20 cellular contexts compared by ENCODE assay signal in genomic region chr22:27811778-27812177, GRCh38. TPM values are rescaled to one million over a fixed set of nuclear protein-coding genes. Genes with fewer than 3 reads are reported as not detected.
DNase-seq lines count a peak whose midpoint lies in the region; ATAC-seq and TF ChIP-seq lines count a peak whose summit lies in the region.
"Had no signal": no experiment of that assay in that cellular context is flagged by ENCODE, and none has a peak within 500 bp of the region (broad histone marks: within the 10 kb centered on the region; RNA-seq: fewer than 3 reads in every experiment).

No MANE protein-coding gene starts in this region.

- no peak for TF ChIP-seq POLR2A in spleen (IDR thresholded peaks at IDR 0.05)

- no peaks in the 10 kb centered on the region for H3K9me2 ChIP-seq in SK-N-SH

- H3F3A ChIP-seq in SK-N-SH (replicated peaks; ENCODE audit: insufficient read depth): no peaks in the 10 kb centered on the region

- intact Hi-C loops in spleen (cut with DNase I; ENCODE audit: low total_unique reads): no loop called here

- H3K4me3 ChIP-seq in SK-N-SH (ENCODE audit: low read depth in 2 of 2, low read length in 1 of 2) (no peak overlapping the region), HEK293 (ENCODE audit: low read depth, low read length) (no peak overlapping the region), coronary artery (no peak overlapping the region), stomach smooth muscle (ENCODE audit: low read length in 2 of 2) (no peak overlapping the region), spleen (no peak overlapping the region)
- H3K4me3 ChIP-seq: BLaER1 treated with 17β-estradiol and CSF1 and Interleukin-3, amounts not matched to agents 10 nM and 100 nM; GM12878; GM23248 had no signal

- H3K36me3 ChIP-seq in SK-N-SH (replicated peaks in 1 of 2; ENCODE audit: control insufficient read depth in 1 of 2, insufficient read depth in 2 of 2, low read length in 1 of 2): no peaks in the 10 kb centered on the region
- no peaks in the 10 kb centered on the region for H3K36me3 ChIP-seq in HEK293 (ENCODE audit: control insufficient read depth in 2 of 2, insufficient read depth in 1 of 2, low read length in 2 of 2)
- H3K36me3 ChIP-seq in stomach smooth muscle (ENCODE audit: control insufficient read depth in 2 of 2, insufficient read depth in 2 of 2, low read length in 2 of 2): no peaks in the 10 kb centered on the region
- H3K36me3 ChIP-seq in spleen: no peaks in the 10 kb centered on the region
- H3K36me3 ChIP-seq: BLaER1 treated with 17β-estradiol and CSF1 and Interleukin-3, amounts not matched to agents 10 nM and 100 nM had no signal

- no peaks in the 10 kb centered on the region for H3K79me2 ChIP-seq in SK-N-SH (ENCODE audit: insufficient read depth)

- POLR2A ChIA-PET in SK-N-SH (lab: Yijun Ruan, JAX): no interaction called here
- POLR2A ChIA-PET in HEK293 (lab: Yijun Ruan, JAX): no interaction called here

- TF ChIP-seq EP300 in SK-N-SH (IDR thresholded peaks at IDR 0.05; ENCODE audit: borderline replicate concordance in 1 of 2, low read depth in 1 of 2, low read length in 1 of 2): no peak

- TF ChIP-seq CTCF in SK-N-SH (IDR thresholded peaks at IDR 0.05) (no peak), HEK293 (tag by site-specific recombination; IDR thresholded peaks at IDR 0.05) (no peak), coronary artery (IDR thresholded peaks at IDR 0.05) (no peak), spleen (IDR thresholded peaks at IDR 0.05 in 8 of 11, conservative IDR thresholded peaks at IDR 0.05 in 3 of 11) (no peak)

- H3K27me3 ChIP-seq in SK-N-SH (ENCODE audit: insufficient read depth) (peaks cover 4% of the 10 kb centered on the region; the same call in 1 of the 2 replicates), stomach smooth muscle (ENCODE audit: control insufficient read depth in 1 of 2, insufficient read depth in 2 of 2, low read length in 2 of 2) (no peaks in the 10 kb centered on the region), spleen (replicated peaks in 1 of 7) (peaks cover 0 to 11% (median 0%) of the 10 kb centered on the region in 7 donors)
- H3K27me3 ChIP-seq: BLaER1 treated with 17β-estradiol and CSF1 and Interleukin-3, amounts not matched to agents 10 nM and 100 nM had no signal

- no peak overlapping the region for H3K27ac ChIP-seq in SK-N-SH (ENCODE audit: low read depth in 2 of 2, low read length in 1 of 2)
- H3K27ac ChIP-seq in HEK293 (ENCODE audit: extremely low read depth, low read depth, low read length): no peak overlapping the region
- peak overlapping the region; percentile 70 to 90 for H3K27ac ChIP-seq in coronary artery
- H3K27ac ChIP-seq in stomach smooth muscle (ENCODE audit: low read length): peak overlapping the region; percentile 87
- no peak overlapping the region for H3K27ac ChIP-seq in spleen
- H3K27ac ChIP-seq: 22Rv1; BLaER1 treated with 17β-estradiol and CSF1 and Interleukin-3, amounts not matched to agents 10 nM and 100 nM; GM23248 had no signal

- ATAC-seq in SK-N-SH treated with all-trans-retinoic acid at 6 μM for 48 hours (no peak), HG03139 (IDR thresholded peaks at IDR 0.05; ENCODE audit: unreplicated experiment) (no peak)
- ATAC-seq: GM12878 had no signal

- H2AFZ ChIP-seq in SK-N-SH (ENCODE audit: low read depth): no peak overlapping the region
- H2AFZ ChIP-seq: GM23248 had no signal

- no peak overlapping the region for H3K4me2 ChIP-seq in SK-N-SH
- H3K4me2 ChIP-seq: BLaER1 treated with 17β-estradiol and CSF1 and Interleukin-3, amounts not matched to agents 10 nM and 100 nM had no signal

- WGBS in SK-N-SH (ENCODE audit: low lambda C conversion rate): 87% methylated on average over 3 of the region's 3 CpGs
- WGBS in spleen, 5 donors: 92 to 98% (median 94%) methylated on average over 3 of the region's 3 CpGs

- CTCF ChIA-PET in SK-N-SH (lab: Yijun Ruan, JAX): no interaction called here
- CTCF ChIA-PET in HEK293 (lab: Yijun Ruan, JAX): no interaction called here

- H3K4me1 ChIP-seq in SK-N-SH (ENCODE audit: control insufficient read depth in 1 of 2, insufficient read depth in 2 of 2, low read depth in 1 of 2, low read length in 1 of 2) (peaks cover 0 to 17% of the 10 kb centered on the region in 2 experiments; a peak in 1 of 4 replicates), HEK293 (ENCODE audit: control insufficient read depth, insufficient read depth, low read length) (no peaks in the 10 kb centered on the region), stomach smooth muscle (ENCODE audit: control insufficient read depth, insufficient read depth, low read length) (peaks cover 37% of the 10 kb centered on the region), spleen (no peaks in the 10 kb centered on the region)
- H3K4me1 ChIP-seq: BLaER1 treated with 17β-estradiol and CSF1 and Interleukin-3, amounts not matched to agents 10 nM and 100 nM had no signal

- no peak overlapping the region for H3K9ac ChIP-seq in SK-N-SH
- H3K9ac ChIP-seq in stomach smooth muscle (ENCODE audit: low read length in 2 of 2): no peak overlapping the region
- H3K9ac ChIP-seq: BLaER1 treated with 17β-estradiol and CSF1 and Interleukin-3, amounts not matched to agents 10 nM and 100 nM; GM23248 had no signal

- DNase-seq in SK-N-SH (no peak), coronary artery (ENCODE audit: low spot score) (no peak), NCI-H2029 treated with DMSO at 0.1 percent for 48 hours (lab: John Stamatoyannopoulos, UW) (no peak), spleen (no peak)
- DNase-seq: CD4-positive, alpha-beta T cell; CD8-positive, alpha-beta memory T cell; DMS 273 treated with DMSO at 0.1 percent for 48 hours; DMS79; EL; GDM1; GM23248; H7; HCEC 1CT had no signal

- H3K9me3 ChIP-seq in SK-N-SH: no peaks in the 10 kb centered on the region
- H3K9me3 ChIP-seq in HEK293 (ENCODE audit: control insufficient read depth, insufficient read depth, low read depth, low read length): no peaks in the 10 kb centered on the region
- no peaks in the 10 kb centered on the region for H3K9me3 ChIP-seq in stomach smooth muscle (ENCODE audit: control insufficient read depth in 2 of 2, low read length in 2 of 2)
- H3K9me3 ChIP-seq in spleen: no peaks in the 10 kb centered on the region
- H3K9me3 ChIP-seq: BLaER1 treated with 17β-estradiol and CSF1 and Interleukin-3, amounts not matched to agents 10 nM and 100 nM had no signal

- H4K20me1 ChIP-seq in SK-N-SH (ENCODE audit: insufficient read depth): no peaks in the 10 kb centered on the region
- H4K20me1 ChIP-seq: BLaER1 treated with 17β-estradiol and CSF1 and Interleukin-3, amounts not matched to agents 10 nM and 100 nM had no signal

- no peak for TF ChIP-seq RAD21 in SK-N-SH (IDR thresholded peaks at IDR 0.05; ENCODE audit: low read length)

TF ChIP-seq in SK-N-SH treated with all-trans-retinoic acid at 6 μM for 48 hours, 23 proteins besides CTCF, POLR2A, EP300 and RAD21 (continues in another document):
- TF ChIP-seq ZFP3 (CRISPR knock-in tag; IDR thresholded peaks at IDR 0.05) (peak; percentile 96), OSR1 (CRISPR knock-in tag; IDR thresholded peaks at IDR 0.05) (no peak), ZNF565 (CRISPR knock-in tag; conservative IDR thresholded peaks at IDR 0.05; ENCODE audit: low read depth) (no peak), CSDC2 (CRISPR knock-in tag; IDR thresholded peaks at IDR 0.05) (no peak)

TF ChIP-seq in SK-N-SH, 30 proteins besides CTCF, POLR2A, EP300 and RAD21 (continues in another document):
- no peak for TF ChIP-seq RFX5 (IDR thresholded peaks at IDR 0.05; ENCODE audit: low read length)

TF ChIP-seq in HEK293, 187 proteins besides CTCF, POLR2A, EP300 and RAD21 (continues in another document):
- TF ChIP-seq YY2 (tag by site-specific recombination; IDR thresholded peaks at IDR 0.05) (no peak), REST (tag by site-specific recombination; IDR thresholded peaks at IDR 0.05) (no peak), ZNF394 (tag by site-specific recombination; IDR thresholded peaks at IDR 0.05; ENCODE audit: borderline replicate concordance) (no peak), ZSCAN18 (tag by site-specific recombination; IDR thresholded peaks at IDR 0.05) (no peak), ZNF112 (tag by site-specific recombination; IDR thresholded peaks at IDR 0.05) (no peak)

RNA-seq across cellular contexts. Expression of gene MN1, which starts 10.2 kb away (rescaled TPM):
- 0.11 and 0.20 TPM in 2 replicates for polyA plus RNA-seq in SK-N-SH (2012; rRNA removed)
- 0.05 TPM in 2 replicates for polyA plus RNA-seq in SK-N-SH (2012; cell fraction: cytosol; rRNA removed)
- 0.16 and 0.33 TPM in 2 replicates for polyA plus RNA-seq in SK-N-SH (2012; cell fraction: nucleus; rRNA removed)
- 1 to 10 TPM in 1 of 7 donors, under 1 TPM in 6; 0.54 to 1.5 (median 0.76) TPM for total RNA-seq in spleen
- polyA plus RNA-seq in spleen: under 1 TPM; 0.15 to 0.51 (median 0.33) TPM
- polyA plus RNA-seq: CD8-positive, alpha-beta memory T cell had no signal

Comparison
In these comparisons a context has a peak if more than half of its experiments do, and no peak if none do; other contexts are left out.
1. H3K27ac ChIP-seq: peak in coronary artery (2 of 2) and stomach smooth muscle (single experiment); none in SK-N-SH (0 of 2), HEK293 (single experiment) and spleen (0 of 8).